8 cellular contexts compared by ENCODE assay signal in genomic region chr3:50406487-50406886, GRCh38.
"Had no signal": no experiment of that assay in that cellular context is flagged by ENCODE, and none has a peak within 500 bp of the region (broad histone marks: within the 10 kb centered on the region; RNA-seq: fewer than 3 reads in every experiment).

No MANE protein-coding gene starts in this region.

- H3K9ac ChIP-seq: GM23248 had no signal

- H3K4me1 ChIP-seq: HAP-1 had no signal

- H3K4me3 ChIP-seq: GM23248, HAP-1 had no signal

- H3K27ac ChIP-seq: GM23248 had no signal

- DNase-seq: GM23248, GOT3, H7, KG1 had no signal

- H3K36me3 ChIP-seq: HAP-1 had no signal

- H2AFZ ChIP-seq: GM23248 had no signal

- ATAC-seq: HCT116 had no signal

- H3K27ac Mint-ChIP-seq: IgD-negative memory B cell had no signal

- H3K9me3 ChIP-seq: HAP-1 had no signal

- FAIRE-seq: HTR-8/SVneo had no signal

- H3K4me3 Mint-ChIP-seq: IgD-negative memory B cell had no signal
